In the genomic region with DNA sequence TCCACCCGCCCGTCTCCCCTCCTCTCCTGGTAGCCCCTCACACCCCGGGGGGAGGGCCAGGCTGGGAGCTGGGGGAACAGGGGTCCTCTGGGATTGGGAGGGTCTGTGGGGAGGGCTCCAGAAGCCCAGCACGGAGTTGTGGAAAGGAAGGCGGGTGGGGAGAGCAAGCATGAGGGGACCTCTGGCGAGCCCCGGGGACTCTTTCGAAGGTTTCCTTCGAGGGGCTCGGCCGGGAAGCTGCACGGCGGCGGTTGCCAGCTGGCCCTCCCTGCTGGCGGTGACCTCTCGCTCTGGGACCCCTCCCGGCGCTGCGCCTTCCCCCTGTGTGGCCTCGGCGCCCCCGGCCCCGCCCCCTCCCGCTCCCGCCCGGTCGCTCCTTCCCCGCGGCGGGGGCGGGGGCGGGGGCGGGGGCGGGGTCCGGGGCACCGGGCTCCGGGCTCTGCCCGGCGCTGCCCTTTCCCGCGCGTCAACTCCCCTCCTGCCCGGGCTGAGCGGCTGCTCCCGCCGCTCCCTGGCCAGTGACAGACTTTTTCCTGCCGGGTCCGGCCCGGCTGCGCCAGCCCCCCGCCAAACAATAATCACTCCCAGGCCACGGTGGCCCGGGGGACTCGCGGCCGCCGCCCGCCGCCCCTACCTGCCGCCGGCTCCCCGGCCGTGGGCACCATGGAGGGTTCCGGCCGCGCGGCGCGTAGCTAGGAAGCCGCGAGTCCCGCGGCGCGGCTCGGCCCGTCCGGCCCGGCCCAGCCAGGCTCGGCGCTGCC, we compare ENCODE assay signal across 6 cellular contexts. TPM values are rescaled to one million over a fixed set of nuclear protein-coding genes. Genes with fewer than 3 reads are reported as not detected.
DNase-seq lines count a peak whose midpoint lies in the region; ATAC-seq lines count a peak whose summit lies in the region.

No MANE protein-coding gene starts in this region.

- 3% methylated on average over 81 of the region's 81 CpGs for WGBS in thymus

- peaks cover 54% of the 10 kb centered on the region for H3K27me3 ChIP-seq in thymus (ENCODE audit: control insufficient read depth, insufficient read depth)

- peak overlapping the region; percentile 49 for H3K4me3 ChIP-seq in thymus (ENCODE audit: low read length)

- H3K4me1 ChIP-seq in thymus (ENCODE audit: control insufficient read depth, insufficient read depth, low read length): peaks cover 15% of the 10 kb centered on the region

- H3K27ac ChIP-seq in thymus (ENCODE audit: low read depth): peak overlapping the region; percentile 31

- H3K36me3 ChIP-seq in thymus (ENCODE audit: control insufficient read depth, insufficient read depth): no peaks in the 10 kb centered on the region

- ATAC-seq in Right ventricle myocardium superior (ENCODE audit: poor library complexity): no peak

- H3K9me3 ChIP-seq in thymus (ENCODE audit: control insufficient read depth): no peaks in the 10 kb centered on the region

- DNase-seq in NCI-H82 (lab: John Stamatoyannopoulos, UW): peak; percentile 45
- no peak for DNase-seq in NCI-H82 treated with DMSO at 0.1 percent for 48 hours (lab: John Stamatoyannopoulos, UW; ENCODE audit: unreplicated experiment)
- peak; percentile 59 for DNase-seq in Right ventricle myocardium superior
- no peak for DNase-seq in amniotic stem cell (lab: John Stamatoyannopoulos, UW)
- DNase-seq in COLO829 (ENCODE audit: low spot score): no peak

- intact Hi-C loops in Right ventricle myocardium superior (cut with DNase I): no loop called here

RNA-seq across cellular contexts. Expression of gene CLCF1, which starts 1.0 kb away (rescaled TPM):
- 0.27 TPM for total RNA-seq in Right ventricle myocardium superior
- 2.0 TPM for polyA plus RNA-seq in thymus

RNA-seq across cellular contexts. Expression of gene POLD4, which starts 19.1 kb away (rescaled TPM):
- 39.9 TPM for total RNA-seq in Right ventricle myocardium superior
- 143 TPM for polyA plus RNA-seq in thymus

RNA-seq across cellular contexts. Expression of gene RAD9A, which starts 19.4 kb away (rescaled TPM):
- 5.7 TPM for total RNA-seq in Right ventricle myocardium superior
- polyA plus RNA-seq in thymus: 35.2 TPM

RNA-seq across cellular contexts. Expression of gene PPP1CA, which starts 29.2 kb away (rescaled TPM):
- total RNA-seq in Right ventricle myocardium superior: 103 TPM
- 141 TPM for polyA plus RNA-seq in thymus

RNA-seq across cellular contexts. Expression of gene TBC1D10C, which starts 31.5 kb away (rescaled TPM):
- total RNA-seq in Right ventricle myocardium superior: 1.00 TPM
- polyA plus RNA-seq in thymus: 318 TPM

Comparison
In these comparisons a context has a peak if more than half of its experiments do, and no peak if none do; other contexts are left out.
1. DNase-seq: peak in NCI-H82 (single experiment) and Right ventricle myocardium superior (single experiment); none in NCI-H82 treated with DMSO at 0.1 percent for 48 hours (single experiment), amniotic stem cell (single experiment) and COLO829 (single experiment).